Comparison of ENCODE assay signal across 2 cellular contexts in the genomic region with DNA sequence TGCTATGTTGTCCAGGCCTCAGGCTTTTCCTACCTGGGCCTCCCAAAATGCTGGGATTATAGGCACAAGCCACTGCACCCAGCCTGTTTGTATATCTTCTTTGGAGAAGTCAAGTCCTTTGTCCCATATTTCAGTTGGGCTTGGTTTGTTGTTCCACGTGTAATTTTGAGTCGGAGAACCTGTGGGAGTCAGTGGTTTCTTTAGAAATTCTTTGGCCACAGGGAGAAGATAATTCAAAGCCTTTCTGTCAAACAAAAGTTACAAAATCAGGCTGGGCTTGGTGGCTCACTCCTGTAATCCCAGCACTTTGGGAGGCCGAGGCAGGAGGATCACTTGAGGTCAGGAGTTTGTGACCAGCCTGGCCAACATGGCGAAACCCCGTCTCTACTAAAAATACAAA. TPM values are rescaled to one million over a fixed set of nuclear protein-coding genes. Genes with fewer than 3 reads are reported as not detected.
"Had no signal": no experiment of that assay in that cellular context is flagged by ENCODE, and none has a peak within 500 bp of the region (broad histone marks: within the 10 kb centered on the region; RNA-seq: fewer than 3 reads in every experiment).

No MANE protein-coding gene starts in this region.

RNA-seq across cellular contexts. Expression of gene TNFRSF8, which starts 29.7 kb away (rescaled TPM):
- total RNA-seq: thyroid gland had no signal
- polyA plus RNA-seq: neural cell had no signal
